In genomic region chr18:31680836-31681568, GRCh38 we compare ENCODE assay signal across 9 cellular contexts. TPM values are rescaled to one million over a fixed set of nuclear protein-coding genes. Genes with fewer than 3 reads are reported as not detected.
A peak's percentile ranks its signal among the peaks of the same experiment; 100 is the strongest.
DNase-seq lines count a peak whose midpoint lies in the region; ATAC-seq, FAIRE-seq and TF ChIP-seq lines count a peak whose summit lies in the region.
"Had no signal": no experiment of that assay in that cellular context is flagged by ENCODE, and none has a peak within 500 bp of the region (broad histone marks: within the 10 kb centered on the region; RNA-seq: fewer than 3 reads in every experiment).

No MANE protein-coding gene starts in this region.

- peaks cover 4% of the 10 kb centered on the region; the same call in 1 of the 2 replicates for H3F3A ChIP-seq in MM.1S (ENCODE audit: insufficient read depth, low read length)

- no peak for FAIRE-seq in small intestine (lab: Jason Lieb, UNC)

- TF ChIP-seq CTCF in activated CD8-positive, alpha-beta T cell treated with anti-CD3 and anti-CD28 coated beads for 36 hours (IDR thresholded peaks at IDR 0.05), result peak; percentile 19
- TF ChIP-seq CTCF in MM.1S (IDR thresholded peaks at IDR 0.05; ENCODE audit: low read length) (peak; percentile 43), endodermal cell (conservative IDR thresholded peaks at IDR 0.05) (peak; percentile 76)

- no peaks in the 10 kb centered on the region for H3K9me2 ChIP-seq in MM.1S (replicated peaks; ENCODE audit: insufficient read depth, low read length)

- H3K27ac ChIP-seq in MM.1S (ENCODE audit: low read length), result no peak overlapping the region
- no peak overlapping the region for H3K27ac ChIP-seq in endodermal cell (ENCODE audit: low read depth, low read length)
- peak overlapping the region; percentile 75 to 78 for H3K27ac ChIP-seq in small intestine (ENCODE audit: low read depth in 1 of 2, low read length in 1 of 2)

- no peak overlapping the region for H3K4me2 ChIP-seq in MM.1S (ENCODE audit: low read depth, low read length)

- H3K79me2 ChIP-seq in MM.1S (ENCODE audit: low read length), result no peaks in the 10 kb centered on the region

- H3K4me1 Mint-ChIP-seq in activated CD8-positive, alpha-beta T cell treated with anti-CD3 and anti-CD28 coated beads for 36 hours (ENCODE audit: low read depth), result peaks cover 13% of the 10 kb centered on the region
- peaks cover 11% of the 10 kb centered on the region for H3K4me1 Mint-ChIP-seq in activated CD8-positive, alpha-beta T cell treated with anti-CD3 and anti-CD28 coated beads, Interleukin-2, amount 10 ng/mL, durations not matched to agents 7 days and 5 days (ENCODE audit: low read depth)
- peaks cover 55% of the 10 kb centered on the region for H3K4me1 Mint-ChIP-seq in endodermal cell

- H3K4me1 ChIP-seq in MM.1S (ENCODE audit: low read length) (peaks cover 1% of the 10 kb centered on the region; the same call in 1 of the 2 replicates), endodermal cell (ENCODE audit: control insufficient read depth, insufficient read depth, low read length) (no peaks in the 10 kb centered on the region), small intestine (ENCODE audit: control insufficient read depth in 2 of 2, insufficient read depth in 1 of 2, low read depth in 1 of 2, low read length in 1 of 2) (peaks cover 0 to 9% of the 10 kb centered on the region in 2 donors)

- H3K36me3 Mint-ChIP-seq in activated CD8-positive, alpha-beta T cell treated with anti-CD3 and anti-CD28 coated beads for 36 hours (ENCODE audit: low read depth), result no peaks in the 10 kb centered on the region
- H3K36me3 Mint-ChIP-seq in activated CD8-positive, alpha-beta T cell treated with anti-CD3 and anti-CD28 coated beads, Interleukin-2, amount 10 ng/mL, durations not matched to agents 7 days and 5 days (ENCODE audit: low read depth), result no peaks in the 10 kb centered on the region
- no peaks in the 10 kb centered on the region for H3K36me3 Mint-ChIP-seq in endodermal cell (ENCODE audit: low read depth)

- H3K9me3 ChIP-seq in MM.1S (replicated peaks; ENCODE audit: insufficient read depth, low read length), result no peaks in the 10 kb centered on the region
- no peaks in the 10 kb centered on the region for H3K9me3 ChIP-seq in endodermal cell (ENCODE audit: control insufficient read depth, low read length)
- no peaks in the 10 kb centered on the region for H3K9me3 ChIP-seq in small intestine (ENCODE audit: control insufficient read depth, low read depth)

- no peak overlapping the region for H3K4me3 Mint-ChIP-seq in activated CD8-positive, alpha-beta T cell treated with anti-CD3 and anti-CD28 coated beads for 36 hours
- H3K4me3 Mint-ChIP-seq in activated CD8-positive, alpha-beta T cell treated with anti-CD3 and anti-CD28 coated beads, Interleukin-2, amount 10 ng/mL, durations not matched to agents 7 days and 5 days, result no peak overlapping the region
- peak overlapping the region; percentile 9 for H3K4me3 Mint-ChIP-seq in endodermal cell

- POLR2A ChIA-PET in activated CD8-positive, alpha-beta T cell treated with anti-CD3 and anti-CD28 coated beads for 36 hours (lab: Charles Lee), result interaction anchor here (1.3 kb wide), 1 partner anchor 14 kb away, joined by 3 read pairs; no protein-coding TSS in a partner anchor
- POLR2A ChIA-PET in activated CD8-positive, alpha-beta T cell treated with anti-CD3 and anti-CD28 coated beads, Interleukin-2, amount 10 ng/mL, durations not matched to agents 7 days and 5 days (lab: Charles Lee), result no interaction called here

- 96% methylated on average over 2 of the region's 2 CpGs; no CpG with 5 or more reads in 1 of the 2 experiments for WGBS in endodermal cell (ENCODE audit: insufficient coverage in 1 of 2, insufficient read length in 1 of 2), 2 experiments
- WGBS in small intestine, 3 donors, result 16 to 70% (median 39%) methylated on average over 2 of the region's 2 CpGs

- H3K27me3 ChIP-seq in MM.1S (replicated peaks; ENCODE audit: insufficient read depth, low read length) (no peaks in the 10 kb centered on the region), endodermal cell (ENCODE audit: control insufficient read depth, insufficient read depth, low read length, poor library complexity, severe bottlenecking) (no peaks in the 10 kb centered on the region), small intestine (ENCODE audit: control insufficient read depth in 2 of 2, insufficient read depth in 2 of 2, low read length in 2 of 2) (no peaks in the 10 kb centered on the region)

- no peak for ATAC-seq in activated CD8-positive, alpha-beta T cell treated with anti-CD3 and anti-CD28 coated beads for 36 hours
- no peak for ATAC-seq in activated CD8-positive, alpha-beta T cell treated with anti-CD3 and anti-CD28 coated beads, Interleukin-2, amount 10 ng/mL, durations not matched to agents 7 days and 5 days
- ATAC-seq in GM19455 (IDR thresholded peaks at IDR 0.05; ENCODE audit: unreplicated experiment), result no peak

- no peak overlapping the region for H3K4me3 ChIP-seq in MM.1S (ENCODE audit: low read length)
- no peak overlapping the region for H3K4me3 ChIP-seq in endodermal cell (ENCODE audit: low read length)
- no peak overlapping the region for H3K4me3 ChIP-seq in small intestine (ENCODE audit: low read depth in 1 of 2, low read length in 2 of 2)

- no peaks in the 10 kb centered on the region for H3K9me3 Mint-ChIP-seq in activated CD8-positive, alpha-beta T cell treated with anti-CD3 and anti-CD28 coated beads for 36 hours
- no peaks in the 10 kb centered on the region for H3K9me3 Mint-ChIP-seq in activated CD8-positive, alpha-beta T cell treated with anti-CD3 and anti-CD28 coated beads, Interleukin-2, amount 10 ng/mL, durations not matched to agents 7 days and 5 days (ENCODE audit: insufficient read depth)
- H3K9me3 Mint-ChIP-seq in endodermal cell, result no peaks in the 10 kb centered on the region

- H3K27ac Mint-ChIP-seq in activated CD8-positive, alpha-beta T cell treated with anti-CD3 and anti-CD28 coated beads for 36 hours, result no peak overlapping the region
- no peak overlapping the region for H3K27ac Mint-ChIP-seq in activated CD8-positive, alpha-beta T cell treated with anti-CD3 and anti-CD28 coated beads, Interleukin-2, amount 10 ng/mL, durations not matched to agents 7 days and 5 days
- no peak overlapping the region for H3K27ac Mint-ChIP-seq in endodermal cell

- H2AFZ ChIP-seq in MM.1S (ENCODE audit: low read length), result no peak overlapping the region

- H3K9ac ChIP-seq in MM.1S (ENCODE audit: low read length) (no peak overlapping the region), endodermal cell (ENCODE audit: extremely low read depth, low read length, poor library complexity, severe bottlenecking) (no peak overlapping the region)

- H3K36me3 ChIP-seq in MM.1S (replicated peaks; ENCODE audit: insufficient read depth, low read length) (no peaks in the 10 kb centered on the region), endodermal cell (ENCODE audit: control insufficient read depth, insufficient read depth, low read length) (no peaks in the 10 kb centered on the region), small intestine (ENCODE audit: control insufficient read depth in 2 of 2, insufficient read depth in 2 of 2, low read length in 2 of 2) (no peaks in the 10 kb centered on the region)

- CTCF ChIA-PET in activated CD8-positive, alpha-beta T cell treated with anti-CD3 and anti-CD28 coated beads for 36 hours (lab: Charles Lee), result interaction anchor here (1.1 to 1.5 kb wide), 4 partner anchors 9 to 41 kb away, joined by 3 to 5 read pairs (median 4); no protein-coding TSS in a partner anchor
- CTCF ChIA-PET in activated CD8-positive, alpha-beta T cell treated with anti-CD3 and anti-CD28 coated beads, Interleukin-2, amount 10 ng/mL, durations not matched to agents 7 days and 5 days (lab: Charles Lee), result interaction anchor here (0.6 to 1.5 kb wide), 4 partner anchors 11 to 128 kb away, joined by 3 to 4 read pairs (median 3); no protein-coding TSS in a partner anchor

- intact Hi-C loops in activated CD8-positive, alpha-beta T cell treated with anti-CD3 and anti-CD28 coated beads for 36 hours (cut with micrococcal nuclease), result no loop called here

- H4K20me1 ChIP-seq in MM.1S (ENCODE audit: insufficient read depth, low read length), result no peaks in the 10 kb centered on the region

- H3K27me3 Mint-ChIP-seq in activated CD8-positive, alpha-beta T cell treated with anti-CD3 and anti-CD28 coated beads for 36 hours, result peaks cover 48% of the 10 kb centered on the region
- peaks cover 46% of the 10 kb centered on the region for H3K27me3 Mint-ChIP-seq in activated CD8-positive, alpha-beta T cell treated with anti-CD3 and anti-CD28 coated beads, Interleukin-2, amount 10 ng/mL, durations not matched to agents 7 days and 5 days (ENCODE audit: low read depth)
- no peaks in the 10 kb centered on the region for H3K27me3 Mint-ChIP-seq in endodermal cell (ENCODE audit: insufficient read depth)

- DNase-seq in activated CD8-positive, alpha-beta T cell treated with anti-CD3 and anti-CD28 coated beads for 36 hours, result peak; percentile 7
- DNase-seq in activated CD8-positive, alpha-beta T cell treated with anti-CD3 and anti-CD28 coated beads, Interleukin-2, amount 10 ng/mL, durations not matched to agents 7 days and 5 days, result no peak
- DNase-seq in MM.1S, result peak; percentile 10
- no peak for DNase-seq in endodermal cell
- peak; percentile 74 for DNase-seq in small intestine
- DNase-seq in SK-N-DZ (ENCODE audit: low spot score), result no peak
- no peak for DNase-seq in T1000 (lab: John Stamatoyannopoulos, UW)
- DNase-seq: activated CD4-positive, alpha-beta T cell treated with anti-CD3 and anti-CD28 coated beads, Interleukin-2, amount 50 U/mL, for 48 hours had no signal

RNA-seq across cellular contexts. Expression of gene B4GALT6, which starts 3.4 kb away (rescaled TPM):
- total RNA-seq in activated CD8-positive, alpha-beta T cell treated with anti-CD3 and anti-CD28 coated beads for 36 hours, result 1 to 10 TPM; 1.7 to 2.4 TPM
- total RNA-seq in activated CD8-positive, alpha-beta T cell treated with anti-CD3 and anti-CD28 coated beads, Interleukin-2, amount 10 ng/mL, durations not matched to agents 7 days and 5 days, result 1 to 10 TPM; 1.0 to 1.3 TPM
- total RNA-seq in endodermal cell, result 10 to 100 TPM; 47.7 to 48.4 TPM
- 19.4 TPM for polyA plus RNA-seq in endodermal cell (2013, experiment 1 of 2)
- polyA plus RNA-seq in endodermal cell (2013, experiment 2 of 2), result 15.0 TPM
- polyA plus RNA-seq in small intestine, result 10 to 100 TPM in 1 of 3 donors, 1 to 10 TPM in 2; 4.7 to 10.3 (median 6.0) TPM
- 6.1 TPM in 2 replicates for polyA plus RNA-seq in SK-N-DZ (2014; cell fraction: cytosol; rRNA removed)
- 10.8 and 29.8 TPM in 2 replicates for polyA plus RNA-seq in SK-N-DZ (2014; cell fraction: nucleus; rRNA removed)

Comparison
In these comparisons a context has a peak if more than half of its experiments do, and no peak if none do; other contexts are left out.
1. DNase-seq: peak in activated CD8-positive, alpha-beta T cell treated with anti-CD3 and anti-CD28 coated beads for 36 hours (single experiment), MM.1S (single experiment) and small intestine (single experiment); none in activated CD8-positive, alpha-beta T cell treated with anti-CD3 and anti-CD28 coated beads, Interleukin-2, amount 10 ng/mL, durations not matched to agents 7 days and 5 days (single experiment), endodermal cell (single experiment), SK-N-DZ (single experiment) and T1000 (single experiment).
2. CTCF ChIP-seq: peak in every context shown above with its lines; median percentile 76 in endodermal cell; 43 in MM.1S; 19 in activated CD8-positive, alpha-beta T cell treated with anti-CD3 and anti-CD28 coated beads for 36 hours.
3. H3K27ac ChIP-seq: peak in small intestine (2 of 2); none in MM.1S (single experiment) and endodermal cell (single experiment).
4. RNA of gene B4GALT6, which starts 3.4 kb away (total RNA-seq): 47.7 to 48.4 TPM in endodermal cell; 1.7 to 2.4 TPM in activated CD8-positive, alpha-beta T cell treated with anti-CD3 and anti-CD28 coated beads for 36 hours and 1.0 to 1.3 TPM in activated CD8-positive, alpha-beta T cell treated with anti-CD3 and anti-CD28 coated beads, Interleukin-2, amount 10 ng/mL, durations not matched to agents 7 days and 5 days; every median in the first group is over 10 times any median in the second.